Comparison of ENCODE assay signal across 13 cellular contexts in genomic region chr16:2541409-2541808, GRCh38. TPM values are rescaled to one million over a fixed set of nuclear protein-coding genes. Genes with fewer than 3 reads are reported as not detected.
A peak's percentile ranks its signal among the peaks of the same experiment; 100 is the strongest.
DNase-seq lines count a peak whose midpoint lies in the region; ATAC-seq, FAIRE-seq and TF ChIP-seq lines count a peak whose summit lies in the region.
"Not testable (repeated sequence)": the region's sequence is repeated elsewhere in the genome, so short reads cannot be mapped to it uniquely, and the experiment has no call there.
"Had no signal": no experiment of that assay in that cellular context is flagged by ENCODE, and none has a peak within 500 bp of the region (broad histone marks: within the 10 kb centered on the region; RNA-seq: fewer than 3 reads in every experiment).

No MANE protein-coding gene starts in this region.

- not testable (repeated sequence) for TF ChIP-seq POLR2A in IMR-90 (IDR thresholded peaks at IDR 0.05; ENCODE audit: low read depth, low read length)

- H3K9me1 ChIP-seq in IMR-90 (ENCODE audit: insufficient read depth, low read length): not testable (repeated sequence)

- not testable (repeated sequence) for H2AK9ac ChIP-seq in IMR-90 (replicated peaks; ENCODE audit: low read depth, low read length, poor library complexity)

- not testable (repeated sequence) for H3K23ac ChIP-seq in IMR-90 (ENCODE audit: low read depth, low read length)

- not testable (repeated sequence) for H2AFZ ChIP-seq in IMR-90 (replicated peaks; ENCODE audit: low read length, poor library complexity)

- peaks cover 55% of the 10 kb centered on the region for H4K20me1 ChIP-seq in IMR-90 (ENCODE audit: insufficient read depth, low read length)

- not testable (repeated sequence) for H4K5ac ChIP-seq in IMR-90 (ENCODE audit: low read depth, low read length)

- not testable (repeated sequence) for H2BK120ac ChIP-seq in IMR-90 (ENCODE audit: low read depth, low read length)

- H3K14ac ChIP-seq in IMR-90 (replicated peaks; ENCODE audit: low read depth, low read length): not testable (repeated sequence)

- H2BK5ac ChIP-seq in IMR-90 (ENCODE audit: low read depth, low read length, poor library complexity, severe bottlenecking): not testable (repeated sequence)

- H3K27ac ChIP-seq in CD4-positive, alpha-beta memory T cell (ENCODE audit: low read depth, low read length); IMR-90 (ENCODE audit: insufficient read depth, low read length); naive thymus-derived CD4-positive, alpha-beta T cell (ENCODE audit: low read depth, low read length); small intestine (ENCODE audit: low read depth in 1 of 2, low read length in 1 of 2): not testable (repeated sequence)

- peaks cover 38% of the 10 kb centered on the region for H3K4me1 ChIP-seq in CD4-positive, alpha-beta memory T cell (ENCODE audit: insufficient read depth, low read length)
- not testable (repeated sequence) for H3K4me1 ChIP-seq in IMR-90 (ENCODE audit: control insufficient read depth, insufficient read depth, low read length); small intestine (ENCODE audit: control insufficient read depth in 2 of 2, insufficient read depth in 1 of 2, low read depth in 1 of 2, low read length in 1 of 2)
- peaks cover 0 to 14% of the 10 kb centered on the region in 2 donors for H3K4me1 ChIP-seq in naive thymus-derived CD4-positive, alpha-beta T cell (ENCODE audit: control insufficient read depth in 2 of 2, insufficient read depth in 2 of 2, low read length in 2 of 2)

- peaks cover 27 to 60% (median 43%) of the 10 kb centered on the region in 4 donors for H3K4me1 Mint-ChIP-seq in CD4-positive, alpha-beta memory T cell
- H3K4me1 Mint-ChIP-seq in T-helper 17 cell: peaks cover 30% of the 10 kb centered on the region
- peaks cover 28% of the 10 kb centered on the region for H3K4me1 Mint-ChIP-seq in activated T-helper 2 cell treated with anti-CD3 and anti-CD28 coated beads, Interferon-gamma antibody, Interleukin-2, Interleukin-4, amounts not matched to agents 10 μg/mL and 5 μg/mL and 100 μg/mL, durations not matched to agents 14 hours and 24 hours and 36 hours (ENCODE audit: low read depth)
- H3K4me1 Mint-ChIP-seq in naive thymus-derived CD4-positive, alpha-beta T cell: peaks cover 31 to 65% (median 39%) of the 10 kb centered on the region in 7 donors

- not testable (repeated sequence) for H3K18ac ChIP-seq in IMR-90 (ENCODE audit: low read depth, low read length)

- CTCF ChIA-PET in CD4-positive, alpha-beta memory T cell (lab: Charles Lee; ENCODE audit: partially characterized antibody); IMR-90 (lab: Yijun Ruan, JAX); naive thymus-derived CD4-positive, alpha-beta T cell (lab: Charles Lee): not testable (repeated sequence)

- POLR2A ChIA-PET in CD4-positive, alpha-beta memory T cell (lab: Charles Lee; ENCODE audit: partially characterized antibody); IMR-90 (lab: Charles Lee; ENCODE audit: unreplicated experiment); naive thymus-derived CD4-positive, alpha-beta T cell (lab: Charles Lee): not testable (repeated sequence)

- dilution Hi-C loops in IMR-90 (cut with HindIII; ENCODE audit: low sequenced_read_pairs, unreplicated experiment): not testable (repeated sequence)

- H3K56ac ChIP-seq in IMR-90 (ENCODE audit: extremely low read depth, insufficient read depth, low read length): not testable (repeated sequence)

- H2BK20ac ChIP-seq in IMR-90 (ENCODE audit: low read depth, low read length): not testable (repeated sequence)

- not testable (repeated sequence) for H3K4me2 ChIP-seq in IMR-90 (ENCODE audit: low read depth, low read length)

- not testable (repeated sequence) for FAIRE-seq in small intestine (lab: Jason Lieb, UNC)

- peak overlapping the region in 5 of 8 donors; percentile 10 to 74 (median 53) for H3K4me3 Mint-ChIP-seq in CD4-positive, alpha-beta memory T cell
- peak overlapping the region; percentile 63 for H3K4me3 Mint-ChIP-seq in T-helper 17 cell
- not testable (repeated sequence) for H3K4me3 Mint-ChIP-seq in activated T-helper 2 cell treated with anti-CD3 and anti-CD28 coated beads, Interferon-gamma antibody, Interleukin-2, Interleukin-4, amounts not matched to agents 10 μg/mL and 5 μg/mL and 100 μg/mL, durations not matched to agents 14 hours and 24 hours and 36 hours (ENCODE audit: low read depth)
- H3K4me3 Mint-ChIP-seq in naive thymus-derived CD4-positive, alpha-beta T cell: peak overlapping the region in 7 of 10 donors; percentile 21 to 86 (median 50)

- H3K9me3 ChIP-seq in CD4-positive, alpha-beta memory T cell (ENCODE audit: control insufficient read depth in 1 of 2, low read length in 2 of 2); IMR-90 (ENCODE audit: control insufficient read depth, insufficient read depth, low read length); T-helper 17 cell (ENCODE audit: control insufficient read depth, low read length, poor library complexity, severe bottlenecking); naive thymus-derived CD4-positive, alpha-beta T cell (ENCODE audit: control insufficient read depth in 2 of 3, low read length in 3 of 3); small intestine (ENCODE audit: control insufficient read depth, low read depth): not testable (repeated sequence)

- ATAC-seq in IMR-90 (ENCODE audit: low read depth); T-helper 17 cell; naive thymus-derived CD4-positive, alpha-beta T cell: not testable (repeated sequence)
- ATAC-seq in left colon: peak; percentile 52

- H3K4me3 ChIP-seq in CD4-positive, alpha-beta memory T cell (ENCODE audit: low read length in 2 of 2); IMR-90 (ENCODE audit: insufficient read depth, low read depth, low read length); choroid plexus epithelial cell (ENCODE audit: low read depth, low read length); naive thymus-derived CD4-positive, alpha-beta T cell (ENCODE audit: low read length); small intestine (ENCODE audit: low read depth in 1 of 2, low read length in 2 of 2): not testable (repeated sequence)

- H3K36me3 ChIP-seq in CD4-positive, alpha-beta memory T cell (ENCODE audit: insufficient read depth, low read length); IMR-90 (ENCODE audit: control insufficient read depth, insufficient read depth, low read length); naive thymus-derived CD4-positive, alpha-beta T cell (ENCODE audit: control insufficient read depth in 2 of 3, insufficient read depth in 3 of 3, low read length in 3 of 3); small intestine (ENCODE audit: control insufficient read depth in 2 of 2, insufficient read depth in 2 of 2, low read length in 2 of 2): not testable (repeated sequence)

- not testable (repeated sequence) for H3K9ac ChIP-seq in IMR-90 (ENCODE audit: low read depth, low read length)

- H3K27ac Mint-ChIP-seq in CD4-positive, alpha-beta memory T cell: peak overlapping the region in 5 of 7 donors; percentile 39 to 83 (median 53)
- H3K27ac Mint-ChIP-seq in T-helper 17 cell: peak overlapping the region; percentile 74
- H3K27ac Mint-ChIP-seq in activated T-helper 2 cell treated with anti-CD3 and anti-CD28 coated beads, Interferon-gamma antibody, Interleukin-2, Interleukin-4, amounts not matched to agents 10 μg/mL and 5 μg/mL and 100 μg/mL, durations not matched to agents 14 hours and 24 hours and 36 hours: peak overlapping the region; percentile 23
- peak overlapping the region in 4 of 9 donors; percentile 17 to 53 (median 50) for H3K27ac Mint-ChIP-seq in naive thymus-derived CD4-positive, alpha-beta T cell

- not testable (repeated sequence) for H3K9me3 Mint-ChIP-seq in CD4-positive, alpha-beta memory T cell; activated T-helper 2 cell treated with anti-CD3 and anti-CD28 coated beads, Interferon-gamma antibody, Interleukin-2, Interleukin-4, amounts not matched to agents 10 μg/mL and 5 μg/mL and 100 μg/mL, durations not matched to agents 14 hours and 24 hours and 36 hours; naive thymus-derived CD4-positive, alpha-beta T cell

- not testable (repeated sequence) for H3K27me3 Mint-ChIP-seq in CD4-positive, alpha-beta memory T cell; T-helper 17 cell; activated T-helper 2 cell treated with anti-CD3 and anti-CD28 coated beads, Interferon-gamma antibody, Interleukin-2, Interleukin-4, amounts not matched to agents 10 μg/mL and 5 μg/mL and 100 μg/mL, durations not matched to agents 14 hours and 24 hours and 36 hours (ENCODE audit: low read depth); naive thymus-derived CD4-positive, alpha-beta T cell

- H3K4ac ChIP-seq in IMR-90 (ENCODE audit: low read depth, low read length): not testable (repeated sequence)

- BruUV-seq in IMR-90 (replicated peaks; lab: Mats Ljungman, UMichigan): not testable (repeated sequence)

- not testable (repeated sequence) for H4K8ac ChIP-seq in IMR-90 (ENCODE audit: low read depth in 2 of 2, low read length in 2 of 2)

- not testable (repeated sequence) for H4K91ac ChIP-seq in IMR-90 (ENCODE audit: insufficient read depth, low read depth, low read length)

- not testable (repeated sequence) for H3K27me3 ChIP-seq in CD4-positive, alpha-beta memory T cell (ENCODE audit: insufficient read depth, low read length); IMR-90 (ENCODE audit: control insufficient read depth, insufficient read depth, low read length); naive thymus-derived CD4-positive, alpha-beta T cell (ENCODE audit: control insufficient read depth in 2 of 2, insufficient read depth in 2 of 2, low read length in 2 of 2); small intestine (ENCODE audit: control insufficient read depth in 2 of 2, insufficient read depth in 2 of 2, low read length in 2 of 2)

- in situ Hi-C loops in IMR-90 (cut with MboI; ENCODE audit: low sequenced_read_pairs): not testable (repeated sequence)

- not testable (repeated sequence) for TF ChIP-seq CTCF in IMR-90 (conservative IDR thresholded peaks at IDR 0.05; ENCODE audit: low read depth, low read length); choroid plexus epithelial cell (conservative IDR thresholded peaks at IDR 0.05; ENCODE audit: low read depth, low read length)

- H3K36me3 Mint-ChIP-seq in CD4-positive, alpha-beta memory T cell: peaks cover 3 to 20% of the 10 kb centered on the region in 2 donors
- H3K36me3 Mint-ChIP-seq in T-helper 17 cell (ENCODE audit: low read depth); naive thymus-derived CD4-positive, alpha-beta T cell: not testable (repeated sequence)
- H3K36me3 Mint-ChIP-seq in activated T-helper 2 cell treated with anti-CD3 and anti-CD28 coated beads, Interferon-gamma antibody, Interleukin-2, Interleukin-4, amounts not matched to agents 10 μg/mL and 5 μg/mL and 100 μg/mL, durations not matched to agents 14 hours and 24 hours and 36 hours (ENCODE audit: low read depth): peaks cover 24% of the 10 kb centered on the region

- not testable (repeated sequence) for TF ChIP-seq RAD21 in IMR-90 (IDR thresholded peaks at IDR 0.05; ENCODE audit: low read length)

- peaks cover 8 to 46% of the 10 kb centered on the region in 2 experiments; a peak in 3 of 4 replicates for H3K79me1 ChIP-seq in IMR-90 (ENCODE audit: low read depth in 1 of 2, low read length in 2 of 2)

- H2AK5ac ChIP-seq in IMR-90 (ENCODE audit: low read depth, low read length): not testable (repeated sequence)

- not testable (repeated sequence) for DNase-seq in CD4-positive, alpha-beta memory T cell; T-helper 17 cell; activated T-helper 2 cell treated with anti-CD3 and anti-CD28 coated beads, Interferon-gamma antibody, Interleukin-2, Interleukin-4, amounts not matched to agents 10 μg/mL and 5 μg/mL and 100 μg/mL, durations not matched to agents 14 hours and 24 hours and 36 hours (ENCODE audit: low spot score)
- DNase-seq in IMR-90 (peak; percentile 19), choroid plexus epithelial cell (ENCODE audit: low read depth) (peak; percentile 70), left colon (peak in 1 of 2 donors; percentile 56), small intestine (peak; percentile 75)
- DNase-seq in naive thymus-derived CD4-positive, alpha-beta T cell: peak in 1 of 9 donors; percentile 3

- intact Hi-C loops in CD4-positive, alpha-beta memory T cell (cut with micrococcal nuclease); IMR-90 (cut with micrococcal nuclease); activated T-helper 2 cell treated with anti-CD3 and anti-CD28 coated beads, Interferon-gamma antibody, Interleukin-2, Interleukin-4, amounts not matched to agents 10 μg/mL and 5 μg/mL and 100 μg/mL, durations not matched to agents 14 hours and 24 hours and 36 hours (cut with micrococcal nuclease); left colon (cut with DNase I, micrococcal nuclease); naive thymus-derived CD4-positive, alpha-beta T cell (cut with micrococcal nuclease): not testable (repeated sequence)

- WGBS in IMR-90 (ENCODE audit: extremely low coverage in 2 of 2, insufficient read length in 1 of 2), 2 experiments: no CpG with 5 or more reads among the region's 6 CpGs
- 11 to 43% (median 20%) methylated on average over 5 to 6 of the region's 6 CpGs for WGBS in small intestine, 3 donors

- H2BK15ac ChIP-seq in IMR-90 (ENCODE audit: low read depth, low read length): not testable (repeated sequence)

RNA-seq across cellular contexts. Expression of gene PDPK1, which starts 3.6 kb away (rescaled TPM):
- total RNA-seq in CD4-positive, alpha-beta memory T cell: 10 to 100 TPM; 61.2 to 71.3 TPM
- polyA plus RNA-seq in CD4-positive, alpha-beta memory T cell: 10 to 100 TPM; 26.4 to 42.1 TPM
- total RNA-seq in IMR-90 (2012; rRNA removed) (10.6 and 11.4 TPM in 2 replicates), T-helper 17 cell (10 to 100 TPM; 65.5 to 69.7 TPM), left colon (10 to 100 TPM; 71.1 to 77.4 TPM)
- polyA plus RNA-seq in IMR-90 (2012; rRNA removed) (24.3 and 27.3 TPM in 2 replicates), small intestine (10 to 100 TPM; 22.2 to 34.0 (median 30.4) TPM)
- polyA plus RNA-seq in IMR-90 (2012; cell fraction: cytosol; rRNA removed): 10.6 and 12.5 TPM in 2 replicates
- 33.2 and 64.5 TPM in 2 replicates for polyA plus RNA-seq in IMR-90 (2012; cell fraction: nucleus; rRNA removed; ENCODE audit: low replicate concordance)
- total RNA-seq in activated T-helper 2 cell treated with anti-CD3 and anti-CD28 coated beads, Interferon-gamma antibody, Interleukin-2, Interleukin-4, amounts not matched to agents 10 μg/mL and 5 μg/mL and 100 μg/mL, durations not matched to agents 14 hours and 24 hours and 36 hours: 45.7 and 48.5 TPM in 2 replicates
- 10 to 100 TPM; 52.2 to 71.5 (median 58.3) TPM for total RNA-seq in naive thymus-derived CD4-positive, alpha-beta T cell
- 10 to 100 TPM; 30.7 to 43.5 TPM for polyA plus RNA-seq in naive thymus-derived CD4-positive, alpha-beta T cell

RNA-seq across cellular contexts. Expression of gene CEMP1, which starts 10.2 kb away (rescaled TPM):
- 1 to 10 TPM; 1.7 to 3.0 TPM for total RNA-seq in CD4-positive, alpha-beta memory T cell
- 1 to 10 TPM; 1.9 to 5.0 TPM for polyA plus RNA-seq in CD4-positive, alpha-beta memory T cell
- total RNA-seq in IMR-90 (2012; rRNA removed) (not detected in 2 replicates), T-helper 17 cell (under 1 TPM; 0.23 to 0.75 TPM), left colon (under 1 TPM; 0.70 TPM)
- polyA plus RNA-seq in IMR-90 (2012; rRNA removed) (not detected in 2 replicates), small intestine (1 to 10 TPM in 1 of 3 donors, under 1 TPM in 2; 0.66 to 1.4 (median 0.89) TPM)
- not detected in 2 replicates for polyA plus RNA-seq in IMR-90 (2012; cell fraction: cytosol; rRNA removed)
- polyA plus RNA-seq in IMR-90 (2012; cell fraction: nucleus; rRNA removed; ENCODE audit: low replicate concordance): not detected in 2 replicates
- 0.25 TPM in 1 of 2 replicates, not detected in the other for total RNA-seq in activated T-helper 2 cell treated with anti-CD3 and anti-CD28 coated beads, Interferon-gamma antibody, Interleukin-2, Interleukin-4, amounts not matched to agents 10 μg/mL and 5 μg/mL and 100 μg/mL, durations not matched to agents 14 hours and 24 hours and 36 hours
- 1 to 10 TPM in 3 of 5 experiments, not detected in 2; 1.4 to 3.3 (median 2.8) TPM for total RNA-seq in naive thymus-derived CD4-positive, alpha-beta T cell
- polyA plus RNA-seq in naive thymus-derived CD4-positive, alpha-beta T cell: 1 to 10 TPM; 3.7 to 7.3 TPM
- total RNA-seq: A673; activated naive CD8-positive, alpha-beta T cell treated with anti-CD3 and anti-CD28 coated beads for 36 hours; glomerular endothelial cell; MCF 10A had no signal
- polyA plus RNA-seq: keratinocyte had no signal

RNA-seq across cellular contexts. Expression of gene AMDHD2, which starts 21.2 kb away (rescaled TPM):
- 100 to 1,000 TPM; 114 to 121 TPM for total RNA-seq in CD4-positive, alpha-beta memory T cell
- polyA plus RNA-seq in CD4-positive, alpha-beta memory T cell: 10 to 100 TPM; 17.0 to 22.3 TPM
- total RNA-seq in IMR-90 (2012; rRNA removed) (10.0 and 10.6 TPM in 2 replicates), T-helper 17 cell (100 to 1,000 TPM; 189 to 206 TPM), left colon (10 to 100 TPM; 31.5 to 31.7 TPM)
- polyA plus RNA-seq in IMR-90 (2012; rRNA removed) (30.3 and 30.8 TPM in 2 replicates), small intestine (10 to 100 TPM; 26.7 to 41.3 (median 30.6) TPM)
- 11.5 and 21.8 TPM in 2 replicates for polyA plus RNA-seq in IMR-90 (2012; cell fraction: cytosol; rRNA removed)
- 189 and 533 TPM in 2 replicates for polyA plus RNA-seq in IMR-90 (2012; cell fraction: nucleus; rRNA removed; ENCODE audit: low replicate concordance)
- 29.3 and 30.1 TPM in 2 replicates for total RNA-seq in activated T-helper 2 cell treated with anti-CD3 and anti-CD28 coated beads, Interferon-gamma antibody, Interleukin-2, Interleukin-4, amounts not matched to agents 10 μg/mL and 5 μg/mL and 100 μg/mL, durations not matched to agents 14 hours and 24 hours and 36 hours
- 100 to 1,000 TPM in 4 of 5 experiments, 10 to 100 TPM in 1; 60.0 to 258 (median 112) TPM for total RNA-seq in naive thymus-derived CD4-positive, alpha-beta T cell
- 10 to 100 TPM; 15.0 to 22.5 TPM for polyA plus RNA-seq in naive thymus-derived CD4-positive, alpha-beta T cell

RNA-seq across cellular contexts. Expression of gene ATP6V0C, which starts 27.7 kb away (rescaled TPM):
- 100 to 1,000 TPM; 125 to 129 TPM for total RNA-seq in CD4-positive, alpha-beta memory T cell
- polyA plus RNA-seq in CD4-positive, alpha-beta memory T cell: 10 to 100 TPM; 57.5 to 81.6 TPM
- total RNA-seq in IMR-90 (2012; rRNA removed) (8.4 and 8.6 TPM in 2 replicates), T-helper 17 cell (100 to 1,000 TPM; 188 to 189 TPM), left colon (100 to 1,000 TPM; 218 to 230 TPM)
- polyA plus RNA-seq in IMR-90 (2012; rRNA removed) (107 and 108 TPM in 2 replicates), small intestine (100 to 1,000 TPM in 1 of 3 donors, 10 to 100 TPM in 2; 74.5 to 187 (median 98.1) TPM)
- polyA plus RNA-seq in IMR-90 (2012; cell fraction: cytosol; rRNA removed): 182 and 333 TPM in 2 replicates
- 64.7 and 163 TPM in 2 replicates for polyA plus RNA-seq in IMR-90 (2012; cell fraction: nucleus; rRNA removed; ENCODE audit: low replicate concordance)
- total RNA-seq in activated T-helper 2 cell treated with anti-CD3 and anti-CD28 coated beads, Interferon-gamma antibody, Interleukin-2, Interleukin-4, amounts not matched to agents 10 μg/mL and 5 μg/mL and 100 μg/mL, durations not matched to agents 14 hours and 24 hours and 36 hours: 114 and 119 TPM in 2 replicates
- total RNA-seq in naive thymus-derived CD4-positive, alpha-beta T cell: 100 to 1,000 TPM in 4 of 5 experiments, 10 to 100 TPM in 1; 98.2 to 303 (median 113) TPM
- polyA plus RNA-seq in naive thymus-derived CD4-positive, alpha-beta T cell: 10 to 100 TPM; 76.5 to 96.9 TPM
